Comparison of ENCODE assay signal across 7 cellular contexts in the genomic region with DNA sequence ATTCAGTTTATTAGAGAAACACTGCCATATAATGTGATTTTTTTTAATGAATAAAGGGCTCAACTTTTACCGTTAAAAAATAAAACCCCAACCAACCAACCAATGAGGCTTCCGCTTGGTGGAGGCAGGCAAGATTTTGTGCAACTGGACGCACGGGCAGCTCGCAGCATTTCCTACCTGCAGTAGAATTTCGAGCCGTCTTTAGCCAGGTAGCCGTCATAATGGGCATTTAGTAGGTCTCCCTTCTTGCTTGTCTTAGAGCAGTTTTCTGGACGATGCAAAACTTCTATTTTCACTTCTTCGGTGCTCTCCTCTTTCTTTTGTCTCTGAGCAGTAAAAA. TPM values are rescaled to one million over a fixed set of nuclear protein-coding genes. Genes with fewer than 3 reads are reported as not detected.
A peak's percentile ranks its signal among the peaks of the same experiment; 100 is the strongest.
DNase-seq lines count a peak whose midpoint lies in the region; ATAC-seq, FAIRE-seq and TF ChIP-seq lines count a peak whose summit lies in the region.

No MANE protein-coding gene starts in this region.

- CTCF ChIA-PET in WTC11 (lab: Charles Lee), result interaction anchor here (1.1 to 1.5 kb wide), 2 partner anchors 20 to 223 kb away, joined by 3 to 4 read pairs; no protein-coding TSS in a partner anchor

- DNase-seq in ELR (ENCODE audit: low read depth) (peak; percentile 31), WTC11 (ENCODE audit: low spot score) (no peak), hepatic stellate cell (ENCODE audit: low spot score) (peak; percentile 39), small intestine (no peak), Ammon's horn (ENCODE audit: low spot score) (no peak)
- DNase-seq in activated CD4-positive, CD25-positive, alpha-beta regulatory T cell (lab: John Stamatoyannopoulos, UW), result no peak

- no peaks in the 10 kb centered on the region for H3K36me3 Mint-ChIP-seq in WTC11

- peaks cover 28% of the 10 kb centered on the region for H3K4me1 Mint-ChIP-seq in WTC11

- TF ChIP-seq CTCF in WTC11 (IDR thresholded peaks at IDR 0.05), result no peak

- H3K4me3 ChIP-seq in small intestine (ENCODE audit: low read depth in 1 of 2, low read length in 2 of 2), result peak overlapping the region; percentile 53 to 60

- H3K27ac ChIP-seq in small intestine (ENCODE audit: low read depth in 1 of 2, low read length in 1 of 2), result peak overlapping the region; percentile 56 to 100

- H3K36me3 ChIP-seq in small intestine (ENCODE audit: control insufficient read depth in 2 of 2, insufficient read depth in 2 of 2, low read length in 2 of 2), result no peaks in the 10 kb centered on the region

- 0 to 1% (median 1%) methylated on average over 10 of the region's 10 CpGs for WGBS in small intestine, 3 donors

- peak overlapping the region; percentile 94 for H3K4me3 Mint-ChIP-seq in WTC11

- H3K9me3 Mint-ChIP-seq in WTC11, result no peaks in the 10 kb centered on the region

- no peaks in the 10 kb centered on the region for H3K27me3 ChIP-seq in small intestine (ENCODE audit: control insufficient read depth in 2 of 2, insufficient read depth in 2 of 2, low read length in 2 of 2)

- no peaks in the 10 kb centered on the region; the same call in 1 of the 2 replicates for H3K27me3 Mint-ChIP-seq in WTC11 (ENCODE audit: low read depth)

- peaks cover 12 to 15% of the 10 kb centered on the region in 2 donors for H3K4me1 ChIP-seq in small intestine (ENCODE audit: control insufficient read depth in 2 of 2, insufficient read depth in 1 of 2, low read depth in 1 of 2, low read length in 1 of 2)

- ATAC-seq in HG02623 (IDR thresholded peaks at IDR 0.05; ENCODE audit: unreplicated experiment) (peak; percentile 1), WTC11 (no peak)

- no peaks in the 10 kb centered on the region for H3K9me3 ChIP-seq in small intestine (ENCODE audit: control insufficient read depth, low read depth)

- FAIRE-seq in small intestine (lab: Jason Lieb, UNC), result no peak

- peak overlapping the region; percentile 99 for H3K27ac Mint-ChIP-seq in WTC11

- POLR2A ChIA-PET in WTC11 (lab: Charles Lee), result interaction anchor here (0.6 kb wide), 1 partner anchor 27 kb away, joined by 3 read pairs; a partner anchor contains a TSS

TF ChIP-seq in WTC11, 78 proteins besides CTCF, POLR2A, EP300 and RAD21:
- TF ChIP-seq ZNF138 (CRISPR knock-in tag; conservative IDR thresholded peaks at IDR 0.05), result no peak
- no peak for TF ChIP-seq MYBL2 (CRISPR knock-in tag; IDR thresholded peaks at IDR 0.05)
- no peak for TF ChIP-seq FOXJ3 (CRISPR knock-in tag; IDR thresholded peaks at IDR 0.05; ENCODE audit: borderline replicate concordance)
- TF ChIP-seq, protein P1, sequence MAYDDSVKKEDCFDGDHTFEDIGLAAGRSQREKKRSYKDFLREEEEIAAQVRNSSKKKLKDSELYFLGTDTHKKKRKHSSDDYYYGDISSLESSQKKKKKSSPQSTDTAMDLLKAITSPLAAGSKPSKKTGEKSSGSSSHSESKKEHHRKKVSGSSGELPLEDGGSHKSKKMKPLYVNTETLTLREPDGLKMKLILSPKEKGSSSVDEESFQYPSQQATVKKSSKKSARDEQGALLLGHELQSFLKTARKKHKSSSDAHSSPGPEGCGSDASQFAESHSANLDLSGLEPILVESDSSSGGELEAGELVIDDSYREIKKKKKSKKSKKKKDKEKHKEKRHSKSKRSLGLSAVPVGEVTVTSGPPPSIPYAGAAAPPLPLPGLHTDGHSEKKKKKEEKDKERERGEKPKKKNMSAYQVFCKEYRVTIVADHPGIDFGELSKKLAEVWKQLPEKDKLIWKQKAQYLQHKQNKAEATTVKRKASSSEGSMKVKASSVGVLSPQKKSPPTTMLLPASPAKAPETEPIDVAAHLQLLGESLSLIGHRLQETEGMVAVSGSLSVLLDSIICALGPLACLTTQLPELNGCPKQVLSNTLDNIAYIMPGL (CRISPR knock-in tag; IDR thresholded peaks at IDR 0.05), result 0 out of 2 replicates have a peak, but pooled peaks have one; percentile 14

RNA-seq across cellular contexts. Expression of a gene that starts 0.3 kb away (rescaled TPM):
- 3.2 to 6.2 TPM (median 5.6 TPM) in 3 replicates for total RNA-seq in WTC11 (2021)
- 1 to 10 TPM in 2 of 3 donors, not detected in 1; 3.0 to 7.8 TPM for polyA plus RNA-seq in small intestine

RNA-seq across cellular contexts. Expression of a gene that starts 2.2 kb away (rescaled TPM):
- total RNA-seq in WTC11 (2021), result 18.4 to 18.7 TPM (median 18.7 TPM) in 3 replicates
- 1 to 10 TPM; 2.9 to 4.1 (median 3.3) TPM for polyA plus RNA-seq in small intestine

RNA-seq across cellular contexts. Expression of a gene that starts 26.9 kb away (rescaled TPM):
- total RNA-seq in WTC11 (2021), result 2.5 to 6.8 TPM (median 4.4 TPM) in 3 replicates
- polyA plus RNA-seq in small intestine, result 1 to 10 TPM in 2 of 3 donors, not detected in 1; 1.0 to 1.1 TPM

RNA-seq across cellular contexts. Expression of a gene that starts 27.1 kb away (rescaled TPM):
- total RNA-seq in WTC11 (2021), result 55.4 to 57.6 TPM (median 55.4 TPM) in 3 replicates
- 10 to 100 TPM; 26.6 to 31.4 (median 29.2) TPM for polyA plus RNA-seq in small intestine

Comparison
In these comparisons a context has a peak if more than half of its experiments do, and no peak if none do; other contexts are left out.
1. DNase-seq: peak in ELR (single experiment) and hepatic stellate cell (single experiment); none in WTC11 (single experiment), small intestine (single experiment), activated CD4-positive, CD25-positive, alpha-beta regulatory T cell (0 of 4) and Ammon's horn (single experiment).